In the genomic region with DNA sequence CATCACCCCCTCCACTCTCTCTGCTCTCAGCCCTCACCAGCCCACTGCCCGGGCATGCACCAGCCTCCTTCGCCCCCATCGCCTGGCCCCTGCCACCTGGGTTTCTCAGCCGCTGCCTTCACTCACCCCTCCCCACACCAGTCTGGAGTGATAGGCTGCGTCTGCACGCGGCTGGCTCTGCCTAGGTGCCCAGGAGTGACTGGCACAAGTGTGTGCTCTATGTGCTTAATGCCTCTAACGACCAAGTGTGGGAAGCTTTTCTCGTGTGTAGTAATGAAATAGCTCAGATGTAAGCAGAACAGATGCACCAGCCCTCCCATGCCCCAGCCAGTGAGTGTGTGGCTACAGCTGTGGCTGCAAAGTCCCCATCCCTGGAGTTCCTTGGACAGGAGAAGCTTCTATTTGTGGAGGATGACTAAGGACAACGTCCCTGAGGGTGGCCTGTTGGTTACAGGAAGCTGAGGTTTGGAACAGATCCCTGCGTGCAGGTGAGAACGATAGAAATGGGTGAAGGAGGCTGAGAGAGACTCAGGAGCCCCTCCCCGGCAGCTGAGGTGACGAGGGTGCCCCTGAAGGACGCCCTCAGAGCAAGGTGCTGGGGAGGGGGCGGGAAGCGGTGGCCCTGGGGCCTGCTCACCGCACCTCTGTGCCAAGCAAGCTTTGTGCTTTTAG, we compare ENCODE assay signal across 8 cellular contexts. TPM values are rescaled to one million over a fixed set of nuclear protein-coding genes. Genes with fewer than 3 reads are reported as not detected.
A peak's percentile ranks its signal among the peaks of the same experiment; 100 is the strongest.
DNase-seq lines count a peak whose midpoint lies in the region; ATAC-seq, FAIRE-seq and TF ChIP-seq lines count a peak whose summit lies in the region.

No MANE protein-coding gene starts in this region.

- no peak overlapping the region; the same call in none of the 2 replicates for H3K9ac ChIP-seq in GM12878 (ENCODE audit: control insufficient read depth, insufficient read depth, low read length)

- RAD21 ChIA-PET in GM12878 (lab: Charles Lee; ENCODE audit: unreplicated experiment), result interaction anchor here (1.0 to 1.2 kb wide), 2 partner anchors 43 to 77 kb away, joined by 3 to 4 read pairs; no protein-coding TSS in a partner anchor

- ATAC-seq in GM12878 (peak; percentile 69), psoas muscle (peak; percentile 81 to 93 (median 86)), HG02973 (IDR thresholded peaks at IDR 0.05; ENCODE audit: unreplicated experiment) (no peak)

- CTCF ChIA-PET in GM12878 (lab: Yijun Ruan, JAX), result interaction anchor here (0.6 kb wide), 1 partner anchor 1244 kb away, joined by 3 read pairs; no protein-coding TSS in a partner anchor

- no peak overlapping the region for H3K4me3 ChIP-seq in GM12878
- no peak overlapping the region for H3K4me3 ChIP-seq in psoas muscle

- no peaks in the 10 kb centered on the region for H3K27me3 ChIP-seq in GM12878 (replicated peaks in 1 of 2; ENCODE audit: control insufficient read depth in 2 of 2, insufficient read depth in 2 of 2, low read length in 1 of 2)
- H3K27me3 ChIP-seq in psoas muscle (ENCODE audit: insufficient read depth in 3 of 3, low read length in 2 of 3), result no peaks in the 10 kb centered on the region

- H3K4me1 ChIP-seq in GM12878 (ENCODE audit: control insufficient read depth, insufficient read depth, low read length), result peaks cover 16% of the 10 kb centered on the region
- H3K4me1 ChIP-seq in psoas muscle, result peaks cover 59% of the 10 kb centered on the region

- POLR2A ChIA-PET in GM12878 (lab: Charles Lee), result interaction anchor here (1.1 kb wide), 1 partner anchor 13 kb away, joined by 4 read pairs; no protein-coding TSS in a partner anchor

- DNase-seq in NCI-H2171 treated with DMSO at 0.1 percent for 48 hours (lab: John Stamatoyannopoulos, UW) (peak; percentile 64), NCI-H2171 (lab: John Stamatoyannopoulos, UW) (no peak), NCI-H1417 (lab: John Stamatoyannopoulos, UW) (peak; percentile 47 to 92 (median 89)), GM12878 (ENCODE audit: low read depth, low spot score) (peak; percentile 24), psoas muscle (peak; percentile 47 to 84), amniotic stem cell (lab: John Stamatoyannopoulos, UW) (no peak), HuH-7.5 (ENCODE audit: low spot score) (no peak)

- no peak for TF ChIP-seq EP300 in GM12878 (IDR thresholded peaks at IDR 0.05; ENCODE audit: borderline replicate concordance in 1 of 2, control insufficient read depth in 1 of 2, low read depth in 2 of 2, low read length in 2 of 2)

- BruUV-seq in GM12878 (replicated peaks; lab: Mats Ljungman, UMichigan), result no TSS peak

- H3K36me3 ChIP-seq in GM12878 (ENCODE audit: control insufficient read depth in 2 of 2, insufficient read depth in 2 of 2, low read length in 1 of 2) (peaks cover 0 to 4% of the 10 kb centered on the region in 2 experiments; a peak in 2 of 4 replicates), psoas muscle (ENCODE audit: insufficient read depth in 1 of 2, low read depth in 1 of 2) (no peaks in the 10 kb centered on the region)

- TF ChIP-seq POLR2A in GM12878 (IDR thresholded peaks at IDR 0.05; ENCODE audit: low read depth, low read length), result no peak

- no peaks in the 10 kb centered on the region for H3K9me3 ChIP-seq in GM12878 (replicated peaks; ENCODE audit: control insufficient read depth, insufficient read depth, low read length)
- no peaks in the 10 kb centered on the region for H3K9me3 ChIP-seq in psoas muscle

- no peak for TF ChIP-seq CTCF in GM12878 (IDR thresholded peaks at IDR 0.05 in 2 of 3, conservative IDR thresholded peaks at IDR 0.05 in 1 of 3; ENCODE audit: control insufficient read depth in 2 of 3, extremely low read depth in 1 of 3, insufficient read depth in 1 of 3, low read depth in 3 of 3, low read length in 3 of 3)
- TF ChIP-seq CTCF in psoas muscle (IDR thresholded peaks at IDR 0.05), result no peak

- FAIRE-seq in GM12878 (lab: Jason Lieb, UNC), result no peak

- intact Hi-C loops in GM12878 (cut with micrococcal nuclease; ENCODE audit: unreplicated experiment), result no loop called here
- intact Hi-C loops in psoas muscle (cut with DNase I), result loop anchor here (5.0 kb wide), 1 partner anchor 33 kb away; a partner anchor contains a TSS

- H3K4me2 ChIP-seq in GM12878 (ENCODE audit: control insufficient read depth, insufficient read depth), result peak overlapping the region; percentile 72

- H3K27ac ChIP-seq in GM12878 (ENCODE audit: control insufficient read depth, insufficient read depth) (peak overlapping the region; percentile 53), psoas muscle (peak overlapping the region; percentile 83)

- WGBS in GM12878 (ENCODE audit: insufficient coverage, insufficient replicate concordance, low lambda C conversion rate, missing lambda C conversion rate), result 60% methylated on average over 18 of the region's 18 CpGs
- WGBS in psoas muscle, 3 donors, result 35 to 64% (median 37%) methylated on average over 18 of the region's 18 CpGs

- H4K20me1 ChIP-seq in GM12878 (ENCODE audit: control insufficient read depth, insufficient read depth), result no peaks in the 10 kb centered on the region; the same call in 1 of the 2 replicates

- peak overlapping the region; percentile 40; the same call in 1 of the 2 replicates for H2AFZ ChIP-seq in GM12878 (ENCODE audit: control insufficient read depth, low read depth, low read length)

- peaks cover 13% of the 10 kb centered on the region for H3K79me2 ChIP-seq in GM12878 (ENCODE audit: control insufficient read depth, insufficient read depth, low read length)

- in situ Hi-C loops in GM12878 (cut with MboI), result no loop called here

- TF ChIP-seq RAD21 in GM12878 (IDR thresholded peaks at IDR 0.05; ENCODE audit: insufficient read depth, low read depth, low read length), result no peak

- SMC1A ChIA-PET in GM12878 (lab: Charles Lee; ENCODE audit: uncharacterized antibody, unreplicated experiment), result interaction anchor here (0.9 to 1.6 kb wide), 7 partner anchors 8 to 134 kb away, joined by 3 to 5 read pairs (median 3); no protein-coding TSS in a partner anchor

TF ChIP-seq in GM12878, 131 proteins besides CTCF, POLR2A, EP300 and RAD21:
- peak; percentile 34 for TF ChIP-seq RUNX3 (IDR thresholded peaks at IDR 0.05; ENCODE audit: low read length)
- no peak for TF ChIP-seq CHD2 (IDR thresholded peaks at IDR 0.05; ENCODE audit: borderline replicate concordance, low read depth, low read length)

RNA-seq across cellular contexts. Expression of a gene that starts 35.6 kb away (rescaled TPM):
- 142 and 148 TPM in 2 replicates for total RNA-seq in GM12878 (2013; cell fraction: nucleolus; rRNA removed)
- 12.3 and 14.3 TPM in 2 replicates for total RNA-seq in GM12878 (2014; rRNA removed)
- total RNA-seq in GM12878 (2014; rRNA removed; fragmentation: Illumina TruSeq; extraction: Trizol), result 8.4 and 8.9 TPM in 2 replicates
- 59.0 and 69.6 TPM in 2 replicates for total RNA-seq in GM12878 (2021)
- polyA plus RNA-seq in GM12878 (2011; ENCODE audit: low read depth), result 10.8 TPM
- polyA plus RNA-seq in GM12878 (2011; rRNA removed), result 5.7 and 5.9 TPM in 2 replicates
- 9.3 and 11.4 TPM in 2 replicates for polyA plus RNA-seq in GM12878 (2011; cell fraction: cytosol; rRNA removed)
- 86.2 and 125 TPM in 2 replicates for polyA plus RNA-seq in GM12878 (2011; cell fraction: nucleus; rRNA removed)
- 16.6 and 17.2 TPM in 2 replicates for polyA plus RNA-seq in GM12878 (2012)
- 17.6 and 21.6 TPM in 2 replicates for polyA plus RNA-seq in GM12878 (2014; fragmentation: Illumina TruSeq; extraction: Trizol)
- polyA plus RNA-seq in GM12878 (2014; fragmentation: Nextera tagmentation; extraction: Ambion mirVana), result 1 to 10 TPM; 1.4 to 2.1 TPM
- polyA plus RNA-seq in GM12878 (2014; rRNA removed), result 21.9 and 31.1 TPM in 2 replicates
- polyA plus RNA-seq in GM12878 (2016; fragmentation: Nextera tagmentation; extraction: Ambion mirVana), result 10 to 100 TPM; 14.5 to 17.2 TPM
- polyA minus RNA-seq in GM12878 (2011; rRNA and poly(A)+ RNA removed), result 21.1 and 21.8 TPM in 2 replicates
- polyA minus RNA-seq in GM12878 (2011; cell fraction: cytosol; rRNA and poly(A)+ RNA removed), result 15.1 and 16.3 TPM in 2 replicates
- 31.6 and 60.1 TPM in 2 replicates for polyA minus RNA-seq in GM12878 (2011; cell fraction: nucleus; rRNA and poly(A)+ RNA removed)
- 10 to 100 TPM; 26.4 to 48.6 (median 28.7) TPM for total RNA-seq in psoas muscle
- polyA plus RNA-seq in psoas muscle, result 10 to 100 TPM in 1 of 3 donors, 1 to 10 TPM in 2; 3.9 to 15.1 (median 5.6) TPM

Comparison
In these comparisons a context has a peak if more than half of its experiments do, and no peak if none do; other contexts are left out.
1. DNase-seq: peak in NCI-H2171 treated with DMSO at 0.1 percent for 48 hours (single experiment), NCI-H1417 (3 of 3), GM12878 (single experiment) and psoas muscle (2 of 2); none in NCI-H2171 (single experiment), amniotic stem cell (single experiment) and HuH-7.5 (single experiment).